10 cellular contexts compared by ENCODE assay signal in the genomic region with DNA sequence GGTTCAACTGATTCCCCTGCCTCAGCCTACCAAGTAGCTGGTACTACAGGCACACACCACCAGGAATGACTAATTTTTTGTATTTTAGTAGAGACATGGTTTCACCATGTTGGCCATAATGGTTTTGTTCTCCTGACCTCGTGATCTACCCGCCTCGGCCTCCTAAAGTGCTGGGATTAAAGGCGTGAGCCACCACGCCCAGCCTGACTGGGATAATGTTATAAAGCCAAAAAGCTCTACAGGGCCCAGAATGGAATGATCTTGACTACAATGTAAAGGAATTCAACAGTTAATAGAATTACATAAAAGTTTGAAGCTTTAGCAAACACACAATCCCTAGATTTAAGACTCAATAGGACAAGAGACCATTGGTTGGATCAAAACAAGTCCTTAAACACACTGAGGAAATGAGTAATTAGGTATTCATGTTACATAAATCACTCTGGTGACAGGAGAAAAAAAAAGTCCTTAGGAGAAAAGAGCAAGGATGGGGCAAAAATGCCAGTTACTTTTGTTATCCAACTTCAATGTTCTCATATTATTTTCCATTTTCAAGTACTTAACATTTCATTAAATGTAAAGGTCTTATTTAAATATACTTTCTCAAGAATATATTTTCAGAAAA.
"Had no signal": no experiment of that assay in that cellular context is flagged by ENCODE, and none has a peak within 500 bp of the region (broad histone marks: within the 10 kb centered on the region; RNA-seq: fewer than 3 reads in every experiment).

No MANE protein-coding gene starts in this region.

- H3K4me3 ChIP-seq: GM23248, HAP-1, K562 had no signal

- H3K4me1 ChIP-seq: HAP-1 had no signal

- H3K27ac ChIP-seq: GM23248, HL-60 had no signal

- H3K9me3 ChIP-seq: HAP-1 had no signal

- DNase-seq: GM23248, GOT3, H7, HFFc6, IMR-90, KG1 had no signal

- H3K36me3 ChIP-seq: HAP-1 had no signal

- ATAC-seq: HCT116, K562 had no signal
